ENCODE assay signal across 29 cellular contexts in genomic region chr15:97301166-97301565, GRCh38.
"Had no signal": no experiment of that assay in that cellular context is flagged by ENCODE, and none has a peak within 500 bp of the region (broad histone marks: within the 10 kb centered on the region; RNA-seq: fewer than 3 reads in every experiment).

No MANE protein-coding gene starts in this region.

- H3K36me3 ChIP-seq: MG63 had no signal

- DNase-seq: activated CD4-positive, alpha-beta T cell treated with anti-CD3 and anti-CD28 coated beads for 36 hours; activated CD4-positive, alpha-beta T cell treated with anti-CD3 and anti-CD28 coated beads, Interleukin-2, amount 10 ng/mL, durations not matched to agents 7 days and 5 days; activated CD4-positive, alpha-beta T cell treated with anti-CD3 and anti-CD28 coated beads, Interleukin-2, amount 50 U/mL, for 48 hours; activated CD8-positive, alpha-beta T cell treated with anti-CD3 and anti-CD28 coated beads, Interleukin-2, amount 10 ng/mL, durations not matched to agents 7 days and 5 days; activated gamma-delta T cell treated with Interleukin-2 at 50 U/mL for 16 hours; activated naive CD4-positive, alpha-beta T cell treated with anti-CD3 and anti-CD28 coated beads for 36 hours; activated naive CD8-positive, alpha-beta T cell treated with anti-CD3 and anti-CD28 coated beads, Interleukin-2, amount 50 U/mL, for 24 hours; activated T-cell treated with anti-CD3 and anti-CD28 coated beads, Interleukin-2, amount 50 U/mL, for 24 hours; anterior cingulate cortex; caudate nucleus; cerebellar nuclear complex; Kasumi-1; KG1; MG63; NCI-H1048; NCI-H1105 treated with DMSO at 0.1 percent for 48 hours; NCI-H1436 treated with DMSO at 0.1 percent for 48 hours; NCI-H1694 treated with DMSO at 0.1 percent for 48 hours; NCI-H2029; NCI-H2107; NCI-H2171; NCI-H2227 treated with DMSO at 0.1 percent for 48 hours; NCI-H446; NCI-H510A treated with DMSO at 0.1 percent for 48 hours; NCI-H526 treated with DMSO at 0.1 percent for 48 hours; PC-3; Right ventricle myocardium superior; T1000 had no signal

- H3K4me3 ChIP-seq: MG63 had no signal

- H3K27me3 ChIP-seq: MG63 had no signal

- H3K9me3 ChIP-seq: MG63 had no signal

- ATAC-seq: activated CD4-positive, alpha-beta T cell treated with anti-CD3 and anti-CD28 coated beads for 36 hours; activated CD4-positive, CD25-positive, alpha-beta regulatory T cell treated with anti-CD3 and anti-CD28 coated beads, Interleukin-2, amount 50 U/mL, for 24 hours; activated CD8-positive, alpha-beta T cell treated with anti-CD3 and anti-CD28 coated beads, Interleukin-2, amount 10 ng/mL, durations not matched to agents 7 days and 5 days; activated naive CD8-positive, alpha-beta T cell treated with anti-CD3 and anti-CD28 coated beads, Interleukin-2, amount 50 U/mL, for 24 hours; PC-3 had no signal
